Comparison of ENCODE assay signal across 1 cellular context in the genomic region with DNA sequence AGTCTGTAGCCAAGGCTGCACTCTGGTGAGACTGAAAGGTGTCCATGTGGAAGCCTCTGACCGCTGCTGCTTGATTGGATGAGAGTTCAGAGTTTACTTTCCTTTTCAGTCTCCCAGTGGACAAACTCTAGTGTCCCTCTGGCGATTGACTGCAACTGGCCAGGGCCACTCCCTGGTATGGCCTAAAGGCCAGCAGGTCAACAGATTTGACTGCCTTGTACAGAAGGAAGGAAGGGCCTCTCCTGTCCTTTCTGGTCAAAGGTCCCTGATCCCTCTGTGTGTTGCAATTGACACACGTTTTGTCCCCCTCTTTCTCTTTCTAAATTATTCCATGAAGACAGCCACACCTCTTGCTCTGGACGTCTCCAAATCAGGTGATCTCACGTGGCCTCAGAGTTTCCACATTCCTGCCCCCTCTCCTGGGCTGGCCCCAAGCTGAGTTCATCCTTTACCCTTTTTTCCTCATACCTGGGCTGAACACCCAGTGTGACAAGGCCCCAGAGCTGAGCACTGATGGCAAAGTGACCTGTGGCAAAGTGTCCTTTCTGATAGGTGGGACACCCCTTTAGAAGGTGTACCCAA.
TF ChIP-seq lines count a peak whose summit lies in the region.

No MANE protein-coding gene starts in this region.

TF ChIP-seq in HepG2, 621 proteins besides CTCF, POLR2A, EP300 and RAD21 (continued from another document and continues in another):
- TF ChIP-seq, protein P1, sequence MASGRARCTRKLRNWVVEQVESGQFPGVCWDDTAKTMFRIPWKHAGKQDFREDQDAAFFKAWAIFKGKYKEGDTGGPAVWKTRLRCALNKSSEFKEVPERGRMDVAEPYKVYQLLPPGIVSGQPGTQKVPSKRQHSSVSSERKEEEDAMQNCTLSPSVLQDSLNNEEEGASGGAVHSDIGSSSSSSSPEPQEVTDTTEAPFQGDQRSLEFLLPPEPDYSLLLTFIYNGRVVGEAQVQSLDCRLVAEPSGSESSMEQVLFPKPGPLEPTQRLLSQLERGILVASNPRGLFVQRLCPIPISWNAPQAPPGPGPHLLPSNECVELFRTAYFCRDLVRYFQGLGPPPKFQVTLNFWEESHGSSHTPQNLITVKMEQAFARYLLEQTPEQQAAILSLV (CRISPR knock-in tag; IDR thresholded peaks at IDR 0.05; ENCODE audit: borderline replicate concordance), result no peak
- TF ChIP-seq ZNF839 (CRISPR knock-in tag; IDR thresholded peaks at IDR 0.05; ENCODE audit: borderline replicate concordance), result no peak
- TF ChIP-seq, protein P2, sequence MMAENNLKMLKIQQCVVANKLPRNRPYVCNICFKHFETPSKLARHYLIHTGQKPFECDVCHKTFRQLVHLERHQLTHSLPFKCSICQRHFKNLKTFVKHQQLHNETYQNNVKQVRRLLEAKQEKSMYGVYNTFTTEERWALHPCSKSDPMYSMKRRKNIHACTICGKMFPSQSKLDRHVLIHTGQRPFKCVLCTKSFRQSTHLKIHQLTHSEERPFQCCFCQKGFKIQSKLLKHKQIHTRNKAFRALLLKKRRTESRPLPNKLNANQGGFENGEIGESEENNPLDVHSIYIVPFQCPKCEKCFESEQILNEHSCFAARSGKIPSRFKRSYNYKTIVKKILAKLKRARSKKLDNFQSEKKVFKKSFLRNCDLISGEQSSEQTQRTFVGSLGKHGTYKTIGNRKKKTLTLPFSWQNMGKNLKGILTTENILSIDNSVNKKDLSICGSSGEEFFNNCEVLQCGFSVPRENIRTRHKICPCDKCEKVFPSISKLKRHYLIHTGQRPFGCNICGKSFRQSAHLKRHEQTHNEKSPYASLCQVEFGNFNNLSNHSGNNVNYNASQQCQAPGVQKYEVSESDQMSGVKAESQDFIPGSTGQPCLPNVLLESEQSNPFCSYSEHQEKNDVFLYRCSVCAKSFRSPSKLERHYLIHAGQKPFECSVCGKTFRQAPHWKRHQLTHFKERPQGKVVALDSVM (CRISPR knock-in tag; IDR thresholded peaks at IDR 0.05), result 0 out of 2 replicates have a peak, but pooled peaks have one; percentile 19
- TF ChIP-seq ZNF644 (CRISPR knock-in tag; IDR thresholded peaks at IDR 0.05; ENCODE audit: low read depth), result 0 out of 2 replicates have a peak, but pooled peaks have one; percentile 49
- TF ChIP-seq HDAC2 (CRISPR knock-in tag; IDR thresholded peaks at IDR 0.05), result peak; percentile 72
- peak; percentile 55; the same call in 1 of the 2 replicates for TF ChIP-seq RXRB (CRISPR knock-in tag; IDR thresholded peaks at IDR 0.05; ENCODE audit: borderline replicate concordance)
- TF ChIP-seq ZNF292 (CRISPR knock-in tag; IDR thresholded peaks at IDR 0.05; ENCODE audit: borderline replicate concordance, low read depth), result peak; percentile 55; the same call in 1 of the 2 replicates
- TF ChIP-seq ARID2 (CRISPR knock-in tag; IDR thresholded peaks at IDR 0.05; ENCODE audit: borderline replicate concordance), result no peak
- TF ChIP-seq, protein P3, sequence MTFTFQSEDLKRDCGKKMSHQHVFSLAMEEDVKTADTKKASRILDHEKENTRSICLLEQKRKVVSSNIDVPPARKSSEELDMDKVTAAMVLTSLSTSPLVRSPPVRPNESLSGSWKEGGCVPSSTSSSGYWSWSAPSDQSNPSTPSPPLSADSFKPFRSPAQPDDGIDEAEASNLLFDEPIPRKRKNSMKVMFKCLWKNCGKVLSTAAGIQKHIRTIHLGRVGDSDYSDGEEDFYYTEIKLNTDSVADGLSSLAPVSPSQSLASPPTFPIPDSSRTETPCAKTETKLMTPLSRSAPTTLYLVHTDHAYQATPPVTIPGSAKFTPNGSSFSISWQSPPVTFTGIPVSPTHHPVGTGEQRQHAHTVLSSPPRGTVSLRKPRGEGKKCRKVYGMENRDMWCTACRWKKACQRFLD (CRISPR knock-in tag; IDR thresholded peaks at IDR 0.05; ENCODE audit: borderline replicate concordance), result no peak
- no peak for TF ChIP-seq ZBTB8A (CRISPR knock-in tag; IDR thresholded peaks at IDR 0.05; ENCODE audit: borderline replicate concordance, low read depth)
- TF ChIP-seq KDM5A (IDR thresholded peaks at IDR 0.05; ENCODE audit: borderline replicate concordance, low read length), result no peak
- TF ChIP-seq ZNF335 (CRISPR knock-in tag; IDR thresholded peaks at IDR 0.05), result no peak
- TF ChIP-seq ZNF660 (CRISPR knock-in tag; IDR thresholded peaks at IDR 0.05; ENCODE audit: borderline replicate concordance, low read depth), result no peak
- TF ChIP-seq, protein P4, sequence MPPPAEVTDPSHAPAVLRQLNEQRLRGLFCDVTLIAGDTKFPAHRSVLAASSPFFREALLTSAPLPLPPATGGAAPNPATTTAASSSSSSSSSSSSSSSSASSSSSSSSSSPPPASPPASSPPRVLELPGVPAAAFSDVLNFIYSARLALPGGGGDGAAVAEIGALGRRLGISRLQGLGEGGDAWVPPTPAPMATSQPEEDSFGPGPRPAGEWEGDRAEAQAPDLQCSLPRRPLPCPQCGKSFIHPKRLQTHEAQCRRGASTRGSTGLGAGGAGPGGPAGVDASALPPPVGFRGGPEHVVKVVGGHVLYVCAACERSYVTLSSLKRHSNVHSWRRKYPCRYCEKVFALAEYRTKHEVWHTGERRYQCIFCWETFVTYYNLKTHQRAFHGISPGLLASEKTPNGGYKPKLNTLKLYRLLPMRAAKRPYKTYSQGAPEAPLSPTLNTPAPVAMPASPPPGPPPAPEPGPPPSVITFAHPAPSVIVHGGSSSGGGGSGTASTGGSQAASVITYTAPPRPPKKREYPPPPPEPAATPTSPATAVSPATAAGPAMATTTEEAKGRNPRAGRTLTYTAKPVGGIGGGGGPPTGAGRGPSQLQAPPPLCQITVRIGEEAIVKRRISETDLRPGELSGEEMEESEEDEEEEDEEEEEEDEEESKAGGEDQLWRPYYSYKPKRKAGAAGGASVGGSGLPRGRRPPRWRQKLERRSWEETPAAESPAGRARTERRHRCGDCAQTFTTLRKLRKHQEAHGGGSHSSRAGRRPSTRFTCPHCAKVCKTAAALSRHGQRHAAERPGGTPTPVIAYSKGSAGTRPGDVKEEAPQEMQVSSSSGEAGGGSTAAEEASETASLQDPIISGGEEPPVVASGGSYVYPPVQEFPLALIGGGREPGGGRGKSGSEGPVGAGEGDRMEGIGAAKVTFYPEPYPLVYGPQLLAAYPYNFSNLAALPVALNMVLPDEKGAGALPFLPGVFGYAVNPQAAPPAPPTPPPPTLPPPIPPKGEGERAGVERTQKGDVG (CRISPR knock-in tag; IDR thresholded peaks at IDR 0.05; ENCODE audit: borderline replicate concordance), result no peak
- TF ChIP-seq, protein P5, sequence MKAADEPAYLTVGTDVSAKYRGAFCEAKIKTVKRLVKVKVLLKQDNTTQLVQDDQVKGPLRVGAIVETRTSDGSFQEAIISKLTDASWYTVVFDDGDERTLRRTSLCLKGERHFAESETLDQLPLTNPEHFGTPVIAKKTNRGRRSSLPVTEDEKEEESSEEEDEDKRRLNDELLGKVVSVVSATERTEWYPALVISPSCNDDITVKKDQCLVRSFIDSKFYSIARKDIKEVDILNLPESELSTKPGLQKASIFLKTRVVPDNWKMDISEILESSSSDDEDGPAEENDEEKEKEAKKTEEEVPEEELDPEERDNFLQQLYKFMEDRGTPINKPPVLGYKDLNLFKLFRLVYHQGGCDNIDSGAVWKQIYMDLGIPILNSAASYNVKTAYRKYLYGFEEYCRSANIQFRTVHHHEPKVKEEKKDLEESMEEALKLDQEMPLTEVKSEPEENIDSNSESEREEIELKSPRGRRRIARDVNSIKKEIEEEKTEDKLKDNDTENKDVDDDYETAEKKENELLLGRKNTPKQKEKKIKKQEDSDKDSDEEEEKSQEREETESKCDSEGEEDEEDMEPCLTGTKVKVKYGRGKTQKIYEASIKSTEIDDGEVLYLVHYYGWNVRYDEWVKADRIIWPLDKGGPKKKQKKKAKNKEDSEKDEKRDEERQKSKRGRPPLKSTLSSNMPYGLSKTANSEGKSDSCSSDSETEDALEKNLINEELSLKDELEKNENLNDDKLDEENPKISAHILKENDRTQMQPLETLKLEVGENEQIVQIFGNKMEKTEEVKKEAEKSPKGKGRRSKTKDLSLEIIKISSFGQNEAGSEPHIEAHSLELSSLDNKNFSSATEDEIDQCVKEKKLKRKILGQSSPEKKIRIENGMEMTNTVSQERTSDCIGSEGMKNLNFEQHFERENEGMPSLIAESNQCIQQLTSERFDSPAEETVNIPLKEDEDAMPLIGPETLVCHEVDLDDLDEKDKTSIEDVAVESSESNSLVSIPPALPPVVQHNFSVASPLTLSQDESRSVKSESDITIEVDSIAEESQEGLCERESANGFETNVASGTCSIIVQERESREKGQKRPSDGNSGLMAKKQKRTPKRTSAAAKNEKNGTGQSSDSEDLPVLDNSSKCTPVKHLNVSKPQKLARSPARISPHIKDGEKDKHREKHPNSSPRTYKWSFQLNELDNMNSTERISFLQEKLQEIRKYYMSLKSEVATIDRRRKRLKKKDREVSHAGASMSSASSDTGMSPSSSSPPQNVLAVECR (CRISPR knock-in tag; IDR thresholded peaks at IDR 0.05; ENCODE audit: borderline replicate concordance), result peak; percentile 41; the same call in 1 of the 2 replicates
- no peak for TF ChIP-seq ZNF24 (IDR thresholded peaks at IDR 0.05)
- TF ChIP-seq, protein P6, sequence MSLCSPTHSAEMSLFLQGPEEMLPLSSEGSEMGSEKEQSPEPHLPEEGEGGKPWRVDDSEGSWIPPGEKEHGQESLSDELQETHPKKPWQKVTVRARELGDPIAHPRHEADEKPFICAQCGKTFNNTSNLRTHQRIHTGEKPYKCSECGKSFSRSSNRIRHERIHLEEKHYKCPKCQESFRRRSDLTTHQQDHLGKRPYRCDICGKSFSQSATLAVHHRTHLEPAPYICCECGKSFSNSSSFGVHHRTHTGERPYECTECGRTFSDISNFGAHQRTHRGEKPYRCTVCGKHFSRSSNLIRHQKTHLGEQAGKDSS (CRISPR knock-in tag; IDR thresholded peaks at IDR 0.05; ENCODE audit: borderline replicate concordance, low read depth), result no peak
- no peak for TF ChIP-seq ZNF382 (CRISPR knock-in tag; IDR thresholded peaks at IDR 0.05; ENCODE audit: borderline replicate concordance)
- TF ChIP-seq, protein P7, sequence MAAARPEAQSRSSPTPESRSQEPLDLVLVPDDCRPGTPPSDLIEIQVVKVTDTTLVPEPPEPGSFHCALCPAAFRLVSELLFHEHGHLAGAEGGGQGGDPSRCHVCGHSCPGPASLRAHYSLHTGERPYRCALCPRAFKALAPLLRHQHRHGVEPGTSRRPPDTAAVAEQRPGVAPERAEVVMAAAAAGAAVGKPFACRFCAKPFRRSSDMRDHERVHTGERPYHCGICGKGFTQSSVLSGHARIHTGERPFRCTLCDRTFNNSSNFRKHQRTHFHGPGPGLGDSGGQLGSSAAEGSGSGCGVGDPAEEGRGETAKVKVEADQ (CRISPR knock-in tag; IDR thresholded peaks at IDR 0.05; ENCODE audit: borderline replicate concordance), result no peak
- TF ChIP-seq, protein P8, sequence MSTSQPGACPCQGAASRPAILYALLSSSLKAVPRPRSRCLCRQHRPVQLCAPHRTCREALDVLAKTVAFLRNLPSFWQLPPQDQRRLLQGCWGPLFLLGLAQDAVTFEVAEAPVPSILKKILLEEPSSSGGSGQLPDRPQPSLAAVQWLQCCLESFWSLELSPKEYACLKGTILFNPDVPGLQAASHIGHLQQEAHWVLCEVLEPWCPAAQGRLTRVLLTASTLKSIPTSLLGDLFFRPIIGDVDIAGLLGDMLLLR (CRISPR knock-in tag; IDR thresholded peaks at IDR 0.05), result 0 out of 2 replicates have a peak, but pooled peaks have one; percentile 31
- TF ChIP-seq DNMT1 (CRISPR knock-in tag; IDR thresholded peaks at IDR 0.05), result no peak
- TF ChIP-seq, protein P9, sequence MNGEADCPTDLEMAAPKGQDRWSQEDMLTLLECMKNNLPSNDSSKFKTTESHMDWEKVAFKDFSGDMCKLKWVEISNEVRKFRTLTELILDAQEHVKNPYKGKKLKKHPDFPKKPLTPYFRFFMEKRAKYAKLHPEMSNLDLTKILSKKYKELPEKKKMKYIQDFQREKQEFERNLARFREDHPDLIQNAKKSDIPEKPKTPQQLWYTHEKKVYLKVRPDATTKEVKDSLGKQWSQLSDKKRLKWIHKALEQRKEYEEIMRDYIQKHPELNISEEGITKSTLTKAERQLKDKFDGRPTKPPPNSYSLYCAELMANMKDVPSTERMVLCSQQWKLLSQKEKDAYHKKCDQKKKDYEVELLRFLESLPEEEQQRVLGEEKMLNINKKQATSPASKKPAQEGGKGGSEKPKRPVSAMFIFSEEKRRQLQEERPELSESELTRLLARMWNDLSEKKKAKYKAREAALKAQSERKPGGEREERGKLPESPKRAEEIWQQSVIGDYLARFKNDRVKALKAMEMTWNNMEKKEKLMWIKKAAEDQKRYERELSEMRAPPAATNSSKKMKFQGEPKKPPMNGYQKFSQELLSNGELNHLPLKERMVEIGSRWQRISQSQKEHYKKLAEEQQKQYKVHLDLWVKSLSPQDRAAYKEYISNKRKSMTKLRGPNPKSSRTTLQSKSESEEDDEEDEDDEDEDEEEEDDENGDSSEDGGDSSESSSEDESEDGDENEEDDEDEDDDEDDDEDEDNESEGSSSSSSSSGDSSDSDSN (CRISPR knock-in tag; IDR thresholded peaks at IDR 0.05), result peak; percentile 60
- peak; percentile 62 for TF ChIP-seq RARA (CRISPR knock-in tag; IDR thresholded peaks at IDR 0.05)
- TF ChIP-seq SNAPC2 (CRISPR knock-in tag; IDR thresholded peaks at IDR 0.05), result no peak
- TF ChIP-seq CBX1 (IDR thresholded peaks at IDR 0.05; ENCODE audit: low read depth), result no peak
- TF ChIP-seq KMT2A (CRISPR knock-in tag; IDR thresholded peaks at IDR 0.05), result 0 out of 2 replicates have a peak, but pooled peaks have one; percentile 39
- TF ChIP-seq HOXA3 (CRISPR knock-in tag; IDR thresholded peaks at IDR 0.05), result peak; percentile 64; the same call in 1 of the 2 replicates
- no peak for TF ChIP-seq ZNF891 (CRISPR knock-in tag; IDR thresholded peaks at IDR 0.05)
- TF ChIP-seq, protein P10, sequence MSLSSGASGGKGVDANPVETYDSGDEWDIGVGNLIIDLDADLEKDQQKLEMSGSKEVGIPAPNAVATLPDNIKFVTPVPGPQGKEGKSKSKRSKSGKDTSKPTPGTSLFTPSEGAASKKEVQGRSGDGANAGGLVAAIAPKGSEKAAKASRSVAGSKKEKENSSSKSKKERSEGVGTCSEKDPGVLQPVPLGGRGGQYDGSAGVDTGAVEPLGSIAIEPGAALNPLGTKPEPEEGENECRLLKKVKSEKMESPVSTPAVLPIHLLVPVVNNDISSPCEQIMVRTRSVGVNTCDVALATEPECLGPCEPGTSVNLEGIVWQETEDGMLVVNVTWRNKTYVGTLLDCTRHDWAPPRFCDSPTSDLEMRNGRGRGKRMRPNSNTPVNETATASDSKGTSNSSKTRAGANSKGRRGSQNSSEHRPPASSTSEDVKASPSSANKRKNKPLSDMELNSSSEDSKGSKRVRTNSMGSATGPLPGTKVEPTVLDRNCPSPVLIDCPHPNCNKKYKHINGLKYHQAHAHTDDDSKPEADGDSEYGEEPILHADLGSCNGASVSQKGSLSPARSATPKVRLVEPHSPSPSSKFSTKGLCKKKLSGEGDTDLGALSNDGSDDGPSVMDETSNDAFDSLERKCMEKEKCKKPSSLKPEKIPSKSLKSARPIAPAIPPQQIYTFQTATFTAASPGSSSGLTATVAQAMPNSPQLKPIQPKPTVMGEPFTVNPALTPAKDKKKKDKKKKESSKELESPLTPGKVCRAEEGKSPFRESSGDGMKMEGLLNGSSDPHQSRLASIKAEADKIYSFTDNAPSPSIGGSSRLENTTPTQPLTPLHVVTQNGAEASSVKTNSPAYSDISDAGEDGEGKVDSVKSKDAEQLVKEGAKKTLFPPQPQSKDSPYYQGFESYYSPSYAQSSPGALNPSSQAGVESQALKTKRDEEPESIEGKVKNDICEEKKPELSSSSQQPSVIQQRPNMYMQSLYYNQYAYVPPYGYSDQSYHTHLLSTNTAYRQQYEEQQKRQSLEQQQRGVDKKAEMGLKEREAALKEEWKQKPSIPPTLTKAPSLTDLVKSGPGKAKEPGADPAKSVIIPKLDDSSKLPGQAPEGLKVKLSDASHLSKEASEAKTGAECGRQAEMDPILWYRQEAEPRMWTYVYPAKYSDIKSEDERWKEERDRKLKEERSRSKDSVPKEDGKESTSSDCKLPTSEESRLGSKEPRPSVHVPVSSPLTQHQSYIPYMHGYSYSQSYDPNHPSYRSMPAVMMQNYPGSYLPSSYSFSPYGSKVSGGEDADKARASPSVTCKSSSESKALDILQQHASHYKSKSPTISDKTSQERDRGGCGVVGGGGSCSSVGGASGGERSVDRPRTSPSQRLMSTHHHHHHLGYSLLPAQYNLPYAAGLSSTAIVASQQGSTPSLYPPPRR (CRISPR knock-in tag; IDR thresholded peaks at IDR 0.05; ENCODE audit: borderline replicate concordance), result peak; percentile 43; the same call in 1 of the 2 replicates
- no peak for TF ChIP-seq PHF5A (CRISPR knock-in tag; IDR thresholded peaks at IDR 0.05; ENCODE audit: low read depth, unreplicated experiment)
